In genomic region chr1:228378453-228379164, GRCh38 we compare ENCODE assay signal across 8 cellular contexts. TPM values are rescaled to one million over a fixed set of nuclear protein-coding genes. Genes with fewer than 3 reads are reported as not detected.
DNase-seq lines count a peak whose midpoint lies in the region; ATAC-seq and TF ChIP-seq lines count a peak whose summit lies in the region.

No MANE protein-coding gene starts in this region.

- no peak for ATAC-seq in HG03196 (IDR thresholded peaks at IDR 0.05; ENCODE audit: unreplicated experiment)

- peak overlapping the region; percentile 35 for H3K4me3 ChIP-seq in MG63
- peak overlapping the region; percentile 62 for H3K4me3 ChIP-seq in iPS-11a (ENCODE audit: low read depth, low read length)
- peak overlapping the region; percentile 34 to 55 (median 46) for H3K4me3 ChIP-seq in sigmoid colon

- H3K27ac ChIP-seq in sigmoid colon = peak overlapping the region in 3 of 4 donors; percentile 13 to 63 (median 43)

- TF ChIP-seq CTCF in brain (conservative IDR thresholded peaks at IDR 0.05) (peak; percentile 80 to 91), sigmoid colon (IDR thresholded peaks at IDR 0.05) (peak in 2 of 4 experiments; percentile 30 to 31), GM20000 (IDR thresholded peaks at IDR 0.05; ENCODE audit: extremely low read depth, missing control alignments) (no peak)

- DNase-seq in COLO829 (ENCODE audit: low spot score) (peak; percentile 67), MG63 (peak; percentile 71), T-helper 2 cell (peak in 4 of 5 experiments; percentile 7 to 69 (median 29)), sigmoid colon (peak; percentile 86), GM20000 (ENCODE audit: low spot score) (no peak)

- TF ChIP-seq POLR2A in sigmoid colon (IDR thresholded peaks at IDR 0.05) = no peak

- peaks cover 0 to 31% (median 26%) of the 10 kb centered on the region in 4 donors for H3K4me1 ChIP-seq in sigmoid colon

- H3K27me3 ChIP-seq in MG63 (no peaks in the 10 kb centered on the region), sigmoid colon (peaks cover 0 to 26% (median 0%) of the 10 kb centered on the region in 3 donors)

- H3K4me1 Mint-ChIP-seq in brain = peaks cover 8% of the 10 kb centered on the region

- H3K36me3 ChIP-seq in MG63 = no peaks in the 10 kb centered on the region
- H3K36me3 ChIP-seq in sigmoid colon = no peaks in the 10 kb centered on the region

- H3K4me3 Mint-ChIP-seq in brain = peak overlapping the region; percentile 87 to 96 (median 91)

- H3K27ac Mint-ChIP-seq in brain = peak overlapping the region in 4 of 5 experiments; percentile 63 to 93 (median 86)

- H3K9me3 ChIP-seq in MG63 (no peaks in the 10 kb centered on the region), sigmoid colon (no peaks in the 10 kb centered on the region)

- peaks cover 0 to 3% (median 0%) of the 10 kb centered on the region in 5 experiments for H3K9me3 Mint-ChIP-seq in brain

- no peak for TF ChIP-seq EP300 in sigmoid colon (IDR thresholded peaks at IDR 0.05)

- intact Hi-C loops in sigmoid colon (cut with DNase I) = no loop called here

- no peaks in the 10 kb centered on the region for H3K36me3 Mint-ChIP-seq in brain

- H3K27me3 Mint-ChIP-seq in brain = peaks cover 12% of the 10 kb centered on the region

- 1 to 2% methylated on average over 68 to 69 of the region's 70 CpGs for WGBS in sigmoid colon, 2 donors

RNA-seq across cellular contexts. Expression of gene TRIM11, which starts 28.0 kb away (rescaled TPM):
- total RNA-seq in MG63 (2014; rRNA removed; shearing (Covaris generic); ENCODE audit: low replicate concordance) = 36.5 and 44.3 TPM in 2 replicates
- polyA plus RNA-seq in brain (ENCODE audit: insufficient read depth, low read depth, low replicate concordance) (21.0 TPM), sigmoid colon (10 to 100 TPM; 12.0 to 32.9 (median 14.3) TPM)
- total RNA-seq in sigmoid colon = 10 to 100 TPM; 11.8 to 19.6 (median 16.0) TPM

RNA-seq across cellular contexts. Expression of gene TRIM17, which starts 38.1 kb away (rescaled TPM):
- total RNA-seq in MG63 (2014; rRNA removed; shearing (Covaris generic); ENCODE audit: low replicate concordance) = not detected in 2 replicates
- polyA plus RNA-seq in brain (ENCODE audit: insufficient read depth, low read depth, low replicate concordance) (0.61 TPM), sigmoid colon (under 1 TPM in 1 of 3 donors, not detected in 2; 0.44 TPM)
- under 1 TPM in 1 of 4 donors, not detected in 3; 0.95 TPM for total RNA-seq in sigmoid colon
